ENCODE assay signal across 11 cellular contexts in the genomic region with DNA sequence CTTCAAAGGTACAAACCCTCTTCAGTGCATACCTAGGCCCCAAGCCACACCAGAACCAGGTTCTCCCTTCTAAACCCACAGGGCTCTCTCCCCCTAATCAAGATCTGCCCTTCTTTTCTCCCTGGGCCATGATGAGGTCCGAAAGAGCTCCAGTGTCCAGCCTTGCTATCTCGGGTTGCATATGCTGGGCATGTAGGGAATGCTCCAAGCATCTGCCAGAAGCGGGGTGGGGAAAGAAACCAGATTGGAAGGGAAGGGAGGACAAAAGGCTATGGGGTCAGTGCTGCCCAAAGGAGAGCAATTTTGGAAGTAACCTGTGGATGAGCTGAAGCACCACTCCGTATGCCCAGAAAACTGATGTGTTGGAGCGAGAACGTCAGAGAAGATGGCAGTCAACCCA. TPM values are rescaled to one million over a fixed set of nuclear protein-coding genes. Genes with fewer than 3 reads are reported as not detected.
DNase-seq lines count a peak whose midpoint lies in the region; ATAC-seq and TF ChIP-seq lines count a peak whose summit lies in the region.
"Had no signal": no experiment of that assay in that cellular context is flagged by ENCODE, and none has a peak within 500 bp of the region (broad histone marks: within the 10 kb centered on the region; RNA-seq: fewer than 3 reads in every experiment).

No MANE protein-coding gene starts in this region.

- peaks cover 19% of the 10 kb centered on the region for H3K4me1 Mint-ChIP-seq in MCF 10A (ENCODE audit: insufficient read depth, unreplicated experiment)
- H3K4me1 Mint-ChIP-seq in stimulated activated effector memory CD8-positive, alpha-beta T cell treated with anti-CD3 and anti-CD28 coated beads, Interleukin-12 subunit alpha, Interleukin-12 subunit beta, amount 100 ng/mL, for 72 hours, result peaks cover 53% of the 10 kb centered on the region

- intact Hi-C loops in MCF 10A (cut with micrococcal nuclease), result no loop called here
- intact Hi-C loops in breast epithelium (cut with DNase I; ENCODE audit: low total_unique reads), result no loop called here

- H3K27me3 ChIP-seq in breast epithelium, result no peaks in the 10 kb centered on the region

- no peaks in the 10 kb centered on the region for H3K27me3 Mint-ChIP-seq in MCF 10A (ENCODE audit: insufficient read depth, unreplicated experiment)

- POLR2A ChIA-PET in MCF 10A (lab: Yijun Ruan, JAX) (interaction anchor here (0.6 to 4.4 kb wide), 8 partner anchors 8 to 438 kb away, joined by 3 to 128 read pairs (median 4); partner anchors contain the start of genes ACADVL, DLG4, GABARAP and PHF23), RWPE1 (lab: Yijun Ruan, JAX; ENCODE audit: low non-redundant PET) (interaction anchor here (0.6 kb wide), 1 partner anchor 9 kb away, joined by 7 read pairs; no protein-coding TSS in a partner anchor)

- peak overlapping the region; percentile 92 for H3K4me3 Mint-ChIP-seq in MCF 10A (ENCODE audit: unreplicated experiment)
- H3K4me3 Mint-ChIP-seq in stimulated activated effector memory CD8-positive, alpha-beta T cell treated with anti-CD3 and anti-CD28 coated beads, Interleukin-12 subunit alpha, Interleukin-12 subunit beta, amount 100 ng/mL, for 72 hours, result peak overlapping the region; percentile 92

- no TSS peak for BruUV-seq in MCF 10A (replicated peaks; lab: Mats Ljungman, UMichigan)

- TF ChIP-seq POLR2A in breast epithelium (IDR thresholded peaks at IDR 0.05), result no peak

- peaks cover 3 to 28% of the 10 kb centered on the region in 2 donors for H3K4me1 ChIP-seq in breast epithelium

- DNase-seq in MCF 10A (ENCODE audit: unreplicated experiment), result no peak
- DNase-seq in breast epithelium (ENCODE audit: low spot score in 2 of 2), result no peak
- no peak for DNase-seq in RWPE1 (ENCODE audit: low spot score)
- no peak for DNase-seq in fibroblast of villous mesenchyme (ENCODE audit: low read depth)
- no peak for DNase-seq in stimulated activated effector memory CD8-positive, alpha-beta T cell treated with anti-CD3 and anti-CD28 coated beads, Interleukin-12 subunit alpha, Interleukin-12 subunit beta, amount 100 ng/mL, for 72 hours (ENCODE audit: low spot score in 2 of 2)
- DNase-seq in NCI-H2227 (lab: John Stamatoyannopoulos, UW; ENCODE audit: unreplicated experiment), result no peak
- DNase-seq in middle frontal gyrus (ENCODE audit: extremely low spot score, low spot score), result no peak
- DNase-seq: activated gamma-delta T cell treated with Interleukin-2 at 50 U/mL for 16 hours, T-helper 9 cell had no signal

- H3K9me3 Mint-ChIP-seq in MCF 10A (ENCODE audit: unreplicated experiment), result no peaks in the 10 kb centered on the region
- no peaks in the 10 kb centered on the region for H3K9me3 Mint-ChIP-seq in stimulated activated effector memory CD8-positive, alpha-beta T cell treated with anti-CD3 and anti-CD28 coated beads, Interleukin-12 subunit alpha, Interleukin-12 subunit beta, amount 100 ng/mL, for 72 hours

- H3K36me3 ChIP-seq in breast epithelium, result no peaks in the 10 kb centered on the region

- H3K27ac ChIP-seq in breast epithelium (peak overlapping the region in 1 of 2 donors; percentile 100), RWPE1 (peak overlapping the region; percentile 98)

- no peak for ATAC-seq in stimulated activated effector memory CD8-positive, alpha-beta T cell treated with anti-CD3 and anti-CD28 coated beads, Interleukin-12 subunit alpha, Interleukin-12 subunit beta, amount 100 ng/mL, for 72 hours
- ATAC-seq in HG03280 (IDR thresholded peaks at IDR 0.05; ENCODE audit: unreplicated experiment), result no peak

- H3K4me3 ChIP-seq in breast epithelium (peak overlapping the region in 1 of 3 donors; percentile 87), fibroblast of villous mesenchyme (ENCODE audit: low read depth, low read length) (peak overlapping the region; percentile 18)

- CTCF ChIA-PET in MCF 10A (lab: Yijun Ruan, JAX) (interaction anchor here (0.6 to 1.3 kb wide), 4 partner anchors 8 to 47 kb away, joined by 3 to 4 read pairs (median 3); partner anchors contain the start of gene PHF23), RWPE1 (lab: Yijun Ruan, JAX) (interaction anchor here (1.2 kb wide), 1 partner anchor 7 kb away, joined by 5 read pairs; no protein-coding TSS in a partner anchor)

- H3K9me3 ChIP-seq in breast epithelium, result no peaks in the 10 kb centered on the region

- no peak for TF ChIP-seq CTCF in MCF 10A (IDR thresholded peaks at IDR 0.05; ENCODE audit: unreplicated experiment)
- no peak for TF ChIP-seq CTCF in breast epithelium (IDR thresholded peaks at IDR 0.05)
- no peak for TF ChIP-seq CTCF in RWPE1 (conservative IDR thresholded peaks at IDR 0.05; ENCODE audit: low read depth)
- TF ChIP-seq CTCF in fibroblast of villous mesenchyme (IDR thresholded peaks at IDR 0.05; ENCODE audit: insufficient read depth, low read depth, low read length), result no peak

- peaks cover 62% of the 10 kb centered on the region for H3K36me3 Mint-ChIP-seq in MCF 10A (ENCODE audit: insufficient read depth, unreplicated experiment)
- H3K36me3 Mint-ChIP-seq in stimulated activated effector memory CD8-positive, alpha-beta T cell treated with anti-CD3 and anti-CD28 coated beads, Interleukin-12 subunit alpha, Interleukin-12 subunit beta, amount 100 ng/mL, for 72 hours, result peaks cover 86% of the 10 kb centered on the region

- H3K27ac Mint-ChIP-seq in MCF 10A (ENCODE audit: low read depth, unreplicated experiment), result peak overlapping the region; percentile 67
- peak overlapping the region; percentile 100 for H3K27ac Mint-ChIP-seq in stimulated activated effector memory CD8-positive, alpha-beta T cell treated with anti-CD3 and anti-CD28 coated beads, Interleukin-12 subunit alpha, Interleukin-12 subunit beta, amount 100 ng/mL, for 72 hours

RNA-seq across cellular contexts. Expression of gene CTDNEP1, which starts 2.3 kb away (rescaled TPM):
- total RNA-seq in MCF 10A (2022) (145 and 148 TPM in 2 replicates), breast epithelium (10 to 100 TPM; 35.7 to 67.5 (median 60.5) TPM), fibroblast of villous mesenchyme (24.5 and 34.1 TPM in 2 replicates)

RNA-seq across cellular contexts. Expression of gene ELP5, which starts 2.8 kb away (rescaled TPM):
- 81.0 and 91.3 TPM in 2 replicates for total RNA-seq in MCF 10A (2022)
- total RNA-seq in breast epithelium, result 10 to 100 TPM; 26.9 to 36.7 (median 30.6) TPM
- total RNA-seq in fibroblast of villous mesenchyme, result 29.6 and 36.3 TPM in 2 replicates

RNA-seq across cellular contexts. Expression of gene GABARAP, which starts 7.0 kb away (rescaled TPM):
- 226 and 294 TPM in 2 replicates for total RNA-seq in MCF 10A (2022)
- total RNA-seq in breast epithelium, result 100 to 1,000 TPM; 620 to 765 (median 631) TPM
- total RNA-seq in fibroblast of villous mesenchyme, result 225 and 265 TPM in 2 replicates

RNA-seq across cellular contexts. Expression of gene PHF23, which starts 10.0 kb away (rescaled TPM):
- total RNA-seq in MCF 10A (2022) (41.8 and 47.1 TPM in 2 replicates), breast epithelium (10 to 100 TPM; 22.1 to 40.4 (median 37.7) TPM), fibroblast of villous mesenchyme (51.8 and 54.1 TPM in 2 replicates)

RNA-seq across cellular contexts. Expression of gene CLDN7, which starts 13.1 kb away (rescaled TPM):
- total RNA-seq in MCF 10A (2022) (20.8 and 23.9 TPM in 2 replicates), breast epithelium (10 to 100 TPM in 2 of 3 donors, 1 to 10 TPM in 1; 5.4 to 95.9 (median 60.0) TPM), fibroblast of villous mesenchyme (2.9 and 5.2 TPM in 2 replicates)
- total RNA-seq: LHCN-M2 had no signal
